ENCODE assay signal across 1 cellular context in genomic region chr3:61663728-61664492, GRCh38.
TF ChIP-seq lines count a peak whose summit lies in the region.

No MANE protein-coding gene starts in this region.

TF ChIP-seq in HEK293, 187 proteins besides CTCF, POLR2A, EP300 and RAD21 (continued from another document):
- no peak for TF ChIP-seq ZNF645 (tag by site-specific recombination; IDR thresholded peaks at IDR 0.05)
- no peak for TF ChIP-seq ZNF768 (tag by site-specific recombination; IDR thresholded peaks at IDR 0.05)
- no peak for TF ChIP-seq ZBTB10 (tag by site-specific recombination; IDR thresholded peaks at IDR 0.05)
- TF ChIP-seq, protein P1, sequence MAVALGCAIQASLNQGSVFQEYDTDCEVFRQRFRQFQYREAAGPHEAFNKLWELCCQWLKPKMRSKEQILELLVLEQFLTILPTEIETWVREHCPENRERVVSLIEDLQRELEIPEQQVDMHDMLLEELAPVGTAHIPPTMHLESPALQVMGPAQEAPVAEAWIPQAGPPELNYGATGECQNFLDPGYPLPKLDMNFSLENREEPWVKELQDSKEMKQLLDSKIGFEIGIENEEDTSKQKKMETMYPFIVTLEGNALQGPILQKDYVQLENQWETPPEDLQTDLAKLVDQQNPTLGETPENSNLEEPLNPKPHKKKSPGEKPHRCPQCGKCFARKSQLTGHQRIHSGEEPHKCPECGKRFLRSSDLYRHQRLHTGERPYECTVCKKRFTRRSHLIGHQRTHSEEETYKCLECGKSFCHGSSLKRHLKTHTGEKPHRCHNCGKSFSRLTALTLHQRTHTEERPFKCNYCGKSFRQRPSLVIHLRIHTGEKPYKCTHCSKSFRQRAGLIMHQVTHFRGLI (tag by site-specific recombination; IDR thresholded peaks at IDR 0.05) = peak; percentile 43; the same call in 1 of the 2 replicates
- peak; percentile 44 for TF ChIP-seq WT1 (tag by site-specific recombination; IDR thresholded peaks at IDR 0.05)
- TF ChIP-seq, protein P2, sequence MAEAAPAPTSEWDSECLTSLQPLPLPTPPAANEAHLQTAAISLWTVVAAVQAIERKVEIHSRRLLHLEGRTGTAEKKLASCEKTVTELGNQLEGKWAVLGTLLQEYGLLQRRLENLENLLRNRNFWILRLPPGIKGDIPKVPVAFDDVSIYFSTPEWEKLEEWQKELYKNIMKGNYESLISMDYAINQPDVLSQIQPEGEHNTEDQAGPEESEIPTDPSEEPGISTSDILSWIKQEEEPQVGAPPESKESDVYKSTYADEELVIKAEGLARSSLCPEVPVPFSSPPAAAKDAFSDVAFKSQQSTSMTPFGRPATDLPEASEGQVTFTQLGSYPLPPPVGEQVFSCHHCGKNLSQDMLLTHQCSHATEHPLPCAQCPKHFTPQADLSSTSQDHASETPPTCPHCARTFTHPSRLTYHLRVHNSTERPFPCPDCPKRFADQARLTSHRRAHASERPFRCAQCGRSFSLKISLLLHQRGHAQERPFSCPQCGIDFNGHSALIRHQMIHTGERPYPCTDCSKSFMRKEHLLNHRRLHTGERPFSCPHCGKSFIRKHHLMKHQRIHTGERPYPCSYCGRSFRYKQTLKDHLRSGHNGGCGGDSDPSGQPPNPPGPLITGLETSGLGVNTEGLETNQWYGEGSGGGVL (tag by site-specific recombination; IDR thresholded peaks at IDR 0.05) = peak; percentile 58; the same call in 1 of the 2 replicates
- TF ChIP-seq KLF1 (tag by site-specific recombination; IDR thresholded peaks at IDR 0.05) = peak; percentile 60; the same call in 1 of the 2 replicates
- peak; percentile 92 for TF ChIP-seq ZEB2 (tag by site-specific recombination; IDR thresholded peaks at IDR 0.05)
